25 cellular contexts compared by ENCODE assay signal in the genomic region with DNA sequence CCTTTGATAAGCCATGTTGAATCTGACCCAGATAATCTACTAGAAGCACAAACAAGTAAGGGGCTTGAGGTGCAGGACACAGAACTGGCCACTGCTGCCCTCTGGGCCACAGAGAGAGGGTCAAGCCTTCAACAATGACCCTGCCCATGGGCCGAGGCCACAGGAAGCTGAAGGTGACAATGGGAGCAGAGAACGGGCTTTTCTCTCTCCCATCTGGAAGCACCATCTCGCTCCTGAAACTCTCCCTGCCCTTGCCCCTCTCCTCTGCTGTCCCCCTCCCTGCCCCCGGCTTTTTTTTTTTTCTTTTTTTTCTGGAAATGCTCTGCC.
"Had no signal": no experiment of that assay in that cellular context is flagged by ENCODE, and none has a peak within 500 bp of the region (broad histone marks: within the 10 kb centered on the region; RNA-seq: fewer than 3 reads in every experiment).

No MANE protein-coding gene starts in this region.

- H3K4me1 Mint-ChIP-seq: central memory CD8-positive, alpha-beta T cell had no signal

- DNase-seq: activated CD4-positive, alpha-beta T cell treated with anti-CD3 and anti-CD28 coated beads for 1 hour; activated CD4-positive, alpha-beta T cell treated with anti-CD3 and anti-CD28 coated beads, Interleukin-2, amount 50 U/mL, for 4 hours; activated gamma-delta T cell treated with Interleukin-2 at 50 U/mL for 16 hours; amygdala; body of pancreas; colonic mucosa; erythroblast; heart right ventricle; mucosa of descending colon; naive B cell; ovary; psoas muscle; right cardiac atrium; stimulated activated CD4-positive, alpha-beta T cell treated with anti-CD3 and anti-CD28 coated beads, Interleukin-4, amount 100 ng/mL, for 1 hour; stimulated activated naive CD8-positive, alpha-beta T cell treated with anti-CD3 and anti-CD28 coated beads, Interleukin-15, amount 100 ng/mL, for 72 hours; T-helper 17 cell; transverse colon; uterus had no signal

- ATAC-seq: activated naive CD4-positive, alpha-beta T cell treated with anti-CD3 and anti-CD28 coated beads, Interleukin-2, amount 50 U/mL, for 72 hours; body of pancreas; heart right ventricle; left lung; mucosa of descending colon; psoas muscle; right cardiac atrium; stimulated activated naive CD8-positive, alpha-beta T cell treated with anti-CD3 and anti-CD28 coated beads, Interleukin-15, amount 100 ng/mL, for 72 hours; T-helper 17 cell had no signal

- H3K4me3 ChIP-seq: body of pancreas, colonic mucosa, heart right ventricle, left lung, mucosa of descending colon, ovary, psoas muscle, suprapubic skin, transverse colon, uterus had no signal

- H3K36me3 ChIP-seq: colonic mucosa, heart right ventricle, left lung, ovary, suprapubic skin, transverse colon, uterus had no signal

- FAIRE-seq: endometrium had no signal

- H3K36me3 Mint-ChIP-seq: activated naive CD4-positive, alpha-beta T cell treated with anti-CD3 and anti-CD28 coated beads, Interleukin-2, amount 50 U/mL, for 72 hours; naive B cell had no signal

- H3K27me3 ChIP-seq: body of pancreas, colonic mucosa, heart right ventricle, left lung, ovary, suprapubic skin, transverse colon, uterus had no signal

- H3K4me3 Mint-ChIP-seq: activated T-helper 1 cell treated with anti-CD3 and anti-CD28 coated beads, Interleukin-12 subunit alpha, Interleukin-12 subunit beta, Interleukin-2, Interleukin-4 antibody, amounts not matched to agents 30 ng/mL and 10 ng/mL and 1 ng/mL, durations not matched to agents 14 hours and 24 hours and 36 hours; central memory CD8-positive, alpha-beta T cell; naive B cell; stimulated activated naive CD8-positive, alpha-beta T cell treated with anti-CD3 and anti-CD28 coated beads, Interleukin-15, amount 100 ng/mL, for 72 hours; T-helper 17 cell had no signal

- H3K27ac Mint-ChIP-seq: activated T-helper 1 cell treated with anti-CD3 and anti-CD28 coated beads, Interleukin-12 subunit alpha, Interleukin-12 subunit beta, Interleukin-2, Interleukin-4 antibody, amounts not matched to agents 30 ng/mL and 10 ng/mL and 1 ng/mL, durations not matched to agents 14 hours and 24 hours and 36 hours; T-helper 17 cell had no signal

- H3K27ac ChIP-seq: body of pancreas, colonic mucosa, heart right ventricle, left lung, ovary, psoas muscle, suprapubic skin, transverse colon, uterus, VCaP had no signal

- H3K9me3 Mint-ChIP-seq: activated naive CD4-positive, alpha-beta T cell treated with anti-CD3 and anti-CD28 coated beads, Interleukin-2, amount 50 U/mL, for 72 hours; activated T-helper 1 cell treated with anti-CD3 and anti-CD28 coated beads, Interleukin-12 subunit alpha, Interleukin-12 subunit beta, Interleukin-2, Interleukin-4 antibody, amounts not matched to agents 30 ng/mL and 10 ng/mL and 1 ng/mL, durations not matched to agents 14 hours and 24 hours and 36 hours; central memory CD8-positive, alpha-beta T cell; naive B cell; stimulated activated naive CD8-positive, alpha-beta T cell treated with anti-CD3 and anti-CD28 coated beads, Interleukin-15, amount 100 ng/mL, for 72 hours had no signal

- H3K27me3 Mint-ChIP-seq: central memory CD8-positive, alpha-beta T cell; naive B cell had no signal

- H3K4me1 ChIP-seq: body of pancreas, colonic mucosa, heart right ventricle, left lung, psoas muscle, suprapubic skin, transverse colon, uterus had no signal

- H3K9me3 ChIP-seq: body of pancreas, colonic mucosa, heart right ventricle, left lung, mucosa of descending colon, ovary, psoas muscle, suprapubic skin, transverse colon, uterus had no signal
